Comparison of ENCODE assay signal across 9 cellular contexts in the genomic region with DNA sequence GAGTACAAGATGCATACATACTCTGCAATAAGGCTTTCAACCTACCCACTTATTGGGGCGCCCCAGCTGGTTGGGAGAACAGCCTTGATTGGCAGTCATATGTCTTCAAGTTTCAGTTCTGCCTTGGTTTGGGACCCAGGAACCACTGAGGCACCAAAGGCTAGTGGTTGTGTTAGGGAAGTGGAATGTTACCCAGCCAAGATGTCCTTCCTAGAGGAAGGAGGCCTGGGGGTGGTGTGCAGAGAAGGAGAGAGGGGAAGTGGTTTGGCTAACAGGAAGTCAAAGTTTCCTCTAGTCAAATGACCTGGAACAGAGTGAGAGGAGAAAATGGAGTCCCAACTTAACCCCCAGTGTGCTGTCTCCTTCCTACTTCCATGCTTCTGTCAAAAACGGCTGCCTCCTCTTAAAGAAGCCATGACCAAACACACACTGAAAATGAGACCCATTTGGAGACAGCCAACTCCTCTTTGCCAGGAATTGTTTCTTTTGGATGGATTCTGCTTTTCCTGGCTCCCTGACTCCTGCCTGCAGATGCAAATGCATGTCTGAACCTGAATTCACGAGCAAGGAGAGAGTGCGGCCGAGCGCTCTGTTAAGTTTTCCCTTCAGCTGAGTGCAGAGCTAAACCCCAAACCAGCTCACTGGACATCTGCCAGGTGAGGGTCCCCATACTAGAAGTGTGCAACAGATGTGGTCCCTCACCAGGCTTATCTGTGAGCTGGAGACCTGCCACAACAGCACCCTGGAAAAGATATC. TPM values are rescaled to one million over a fixed set of nuclear protein-coding genes. Genes with fewer than 3 reads are reported as not detected.
DNase-seq lines count a peak whose midpoint lies in the region; ATAC-seq, FAIRE-seq and TF ChIP-seq lines count a peak whose summit lies in the region.
"Had no signal": no experiment of that assay in that cellular context is flagged by ENCODE, and none has a peak within 500 bp of the region (broad histone marks: within the 10 kb centered on the region; RNA-seq: fewer than 3 reads in every experiment).

No MANE protein-coding gene starts in this region.

- no peaks in the 10 kb centered on the region for H4K20me1 ChIP-seq in HepG2 (ENCODE audit: insufficient read depth, low read length)
- H4K20me1 ChIP-seq in OCI-LY7 (ENCODE audit: insufficient read depth, low read length), result no peaks in the 10 kb centered on the region

- no peak for TF ChIP-seq EP300 in HepG2 (IDR thresholded peaks at IDR 0.05; ENCODE audit: low read depth in 2 of 2, low read length in 2 of 2)
- no peak for TF ChIP-seq EP300 in HepG2 (CRISPR knock-in tag; IDR thresholded peaks at IDR 0.05; ENCODE audit: borderline replicate concordance)

- TF ChIP-seq RAD21 in liver (IDR thresholded peaks at IDR 0.05) (peak in 1 of 2 donors; percentile 8), HepG2 (CRISPR knock-in tag; IDR thresholded peaks at IDR 0.05) (no peak)

- no peak for TF ChIP-seq CTCF in liver (IDR thresholded peaks at IDR 0.05; ENCODE audit: low read depth, low read length, missing input control)
- no peak for TF ChIP-seq CTCF in HepG2 (CRISPR knock-in tag; IDR thresholded peaks at IDR 0.05)
- TF ChIP-seq CTCF in OCI-LY7 (conservative IDR thresholded peaks at IDR 0.05; ENCODE audit: low read length), result no peak

- no peaks in the 10 kb centered on the region for H3K9me2 ChIP-seq in OCI-LY7 (ENCODE audit: insufficient read depth, low read length)

- H3K27me3 ChIP-seq in liver (ENCODE audit: control insufficient read depth in 4 of 4, insufficient read depth in 4 of 4, low read length in 3 of 4), result no peaks in the 10 kb centered on the region
- no peaks in the 10 kb centered on the region; a peak in 1 of 5 replicates for H3K27me3 ChIP-seq in HepG2 (ENCODE audit: control insufficient read depth in 1 of 2, insufficient read depth in 2 of 2, low read length in 2 of 2)
- H3K27me3 ChIP-seq in right cardiac atrium (ENCODE audit: control insufficient read depth, insufficient read depth), result no peaks in the 10 kb centered on the region

- no peaks in the 10 kb centered on the region for H3K36me3 ChIP-seq in liver (ENCODE audit: control insufficient read depth in 4 of 4, insufficient read depth in 3 of 4, low read depth in 1 of 4, low read length in 3 of 4)
- no peaks in the 10 kb centered on the region for H3K36me3 ChIP-seq in HepG2 (replicated peaks in 1 of 2; ENCODE audit: control insufficient read depth in 1 of 2, insufficient read depth in 2 of 2, low read length in 2 of 2)
- no peaks in the 10 kb centered on the region for H3K36me3 ChIP-seq in OCI-LY7 (ENCODE audit: insufficient read depth, low read length)

- H3K27ac ChIP-seq in liver (ENCODE audit: low read depth in 1 of 2, low read length in 2 of 2) (no peak overlapping the region), HepG2 (ENCODE audit: extremely low read length, insufficient read depth, low read length) (no peak overlapping the region), OCI-LY7 (ENCODE audit: low read depth, low read length, poor library complexity, severe bottlenecking) (no peak overlapping the region), right cardiac atrium (ENCODE audit: low read length) (no peak overlapping the region)

- WGBS in liver, result 82% methylated on average over 6 of the region's 6 CpGs
- WGBS in HepG2 (ENCODE audit: low lambda C conversion rate), result 94% methylated on average over 6 of the region's 6 CpGs
- 54% methylated on average over 6 of the region's 6 CpGs for WGBS in right cardiac atrium

- ATAC-seq in HepG2 (no peak), right cardiac atrium (peak; percentile 79 to 87), HG03039 (IDR thresholded peaks at IDR 0.05; ENCODE audit: unreplicated experiment) (no peak), HG03045 (IDR thresholded peaks at IDR 0.05; ENCODE audit: unreplicated experiment) (no peak), GM21360 (IDR thresholded peaks at IDR 0.05; ENCODE audit: unreplicated experiment) (no peak)
- ATAC-seq: natural killer cell treated with Interleukin-12 subunit alpha and Interleukin-12 subunit beta and Interleukin-15 and Interleukin-18, amount 100 ng/mL, for 72 hours had no signal

- H3K4me3 ChIP-seq in liver (ENCODE audit: low read depth in 1 of 3, low read length in 3 of 3) (no peak overlapping the region), HepG2 (replicated peaks in 1 of 3; ENCODE audit: insufficient read depth in 1 of 3, low read depth in 2 of 3, low read length in 3 of 3) (no peak overlapping the region), OCI-LY7 (ENCODE audit: low read depth, low read length, poor library complexity, severe bottlenecking) (no peak overlapping the region), right cardiac atrium (ENCODE audit: low read length) (no peak overlapping the region)

- intact Hi-C loops in HepG2 (cut with micrococcal nuclease; ENCODE audit: unreplicated experiment), result no loop called here
- intact Hi-C loops in OCI-LY7 (cut with micrococcal nuclease; ENCODE audit: unreplicated experiment), result no loop called here
- intact Hi-C loops in right cardiac atrium (cut with DNase I), result no loop called here

- in situ Hi-C loops in HepG2 (cut with HindIII; ENCODE audit: extremely low pct_ligation_motif_present, low pct_unique_long_range_greater_than_20kb), result no loop called here

- DNase-seq in HepG2 (ENCODE audit: low spot score) (no peak), OCI-LY7 (ENCODE audit: low spot score) (peak; percentile 19), right cardiac atrium (peak; percentile 26 to 67 (median 62)), ecto neural progenitor cell (ENCODE audit: low spot score) (no peak)

- H3K4me1 ChIP-seq in liver (ENCODE audit: control insufficient read depth in 4 of 4, insufficient read depth in 4 of 4, low read length in 3 of 4), result peaks cover 3 to 11% (median 9%) of the 10 kb centered on the region in 4 donors
- H3K4me1 ChIP-seq in HepG2 (ENCODE audit: insufficient read depth, low read length), result peaks cover 23% of the 10 kb centered on the region
- H3K4me1 ChIP-seq in OCI-LY7 (ENCODE audit: insufficient read depth, low read length, poor library complexity, severe bottlenecking), result peaks cover 11% of the 10 kb centered on the region
- no peaks in the 10 kb centered on the region for H3K4me1 ChIP-seq in right cardiac atrium (ENCODE audit: control insufficient read depth, insufficient read depth, low read length)

- H3K4me2 ChIP-seq in HepG2 (ENCODE audit: low read depth, low read length), result no peak overlapping the region
- peak overlapping the region; percentile 25 for H3K4me2 ChIP-seq in OCI-LY7 (ENCODE audit: low read length)

- TF ChIP-seq POLR2A in HepG2 (IDR thresholded peaks at IDR 0.05; ENCODE audit: insufficient read depth in 1 of 2, low read depth in 2 of 2, low read length in 2 of 2), result no peak

- H3K9me3 ChIP-seq in liver (ENCODE audit: control insufficient read depth in 4 of 4, low read length in 3 of 4) (no peaks in the 10 kb centered on the region), HepG2 (ENCODE audit: low read length) (no peaks in the 10 kb centered on the region), OCI-LY7 (ENCODE audit: low read length) (no peaks in the 10 kb centered on the region), right cardiac atrium (ENCODE audit: control insufficient read depth, low read length) (no peaks in the 10 kb centered on the region)

- no peak for FAIRE-seq in HepG2 (lab: Jason Lieb, UNC)

- BruUV-seq in HepG2 (replicated peaks; lab: Mats Ljungman, UMichigan) (no TSS peak), OCI-LY7 (replicated peaks; lab: Mats Ljungman, UMichigan) (no TSS peak)

- CTCF ChIA-PET in HepG2 (lab: Yijun Ruan, JAX; ENCODE audit: low intra/inter-chr PET ratio, low total read pairs), result no interaction called here
- CTCF ChIA-PET in OCI-LY7 (lab: Charles Lee; ENCODE audit: unreplicated experiment), result no interaction called here

- H3K79me2 ChIP-seq in HepG2 (ENCODE audit: insufficient read depth, low read length), result no peaks in the 10 kb centered on the region
- no peaks in the 10 kb centered on the region for H3K79me2 ChIP-seq in OCI-LY7 (ENCODE audit: insufficient read depth, low read depth, low read length)

- H2AFZ ChIP-seq in HepG2 (ENCODE audit: low read length) (no peak overlapping the region), OCI-LY7 (ENCODE audit: low read length) (no peak overlapping the region)

- POLR2A ChIA-PET in HepG2 (lab: Yijun Ruan, JAX) (no interaction called here), OCI-LY7 (lab: Charles Lee) (no interaction called here)

- H3K9ac ChIP-seq in liver (ENCODE audit: low read depth in 1 of 2, low read length in 2 of 2) (no peak overlapping the region), HepG2 (ENCODE audit: insufficient read depth, low read depth, low read length) (no peak overlapping the region)

TF ChIP-seq in HepG2, 621 proteins besides CTCF, POLR2A, EP300 and RAD21 (continues in another document):
- TF ChIP-seq TCF7 (IDR thresholded peaks at IDR 0.05; ENCODE audit: low read depth), result no peak
- no peak for TF ChIP-seq FOXA3 (CRISPR knock-in tag; IDR thresholded peaks at IDR 0.05)

RNA-seq across cellular contexts. Expression of a gene that starts 59.3 kb away (rescaled TPM):
- total RNA-seq in liver (100 to 1,000 TPM in 1 of 2 donors, 10 to 100 TPM in 1; 84.5 to 218 TPM), HepG2 (2016; rRNA removed; fragmentation: Illumina TruSeq; extraction: Trizol) (148 and 222 TPM in 2 replicates), OCI-LY7 (2022) (107 and 115 TPM in 2 replicates), right cardiac atrium (100 to 1,000 TPM; 128 to 141 (median 135) TPM)
- polyA plus RNA-seq in liver (100 to 1,000 TPM; 120 to 144 TPM), HepG2 (2011; rRNA removed) (257 and 293 TPM in 2 replicates), right cardiac atrium (105 TPM)
- 22.2 and 25.0 TPM in 2 replicates for total RNA-seq in HepG2 (2016; cell fraction: cytosol; rRNA removed; fragmentation: Illumina TruSeq; extraction: Trizol; ENCODE audit: low read depth)
- 152 and 227 TPM in 2 replicates for total RNA-seq in HepG2 (2016; cell fraction: insoluble cytoplasmic fraction; rRNA removed; fragmentation: Illumina TruSeq; extraction: Trizol)
- total RNA-seq in HepG2 (2016; cell fraction: membrane; rRNA removed; fragmentation: Illumina TruSeq; extraction: Trizol), result 57.9 and 68.8 TPM in 2 replicates
- total RNA-seq in HepG2 (2016; cell fraction: nucleus; rRNA removed; fragmentation: Illumina TruSeq; extraction: Trizol), result 217 and 244 TPM in 2 replicates
- polyA plus RNA-seq in HepG2 (2011; cell fraction: cytosol; rRNA removed), result 113 and 156 TPM in 2 replicates
- polyA plus RNA-seq in HepG2 (2011; cell fraction: nucleus; rRNA removed), result 72.2 and 82.4 TPM in 2 replicates
- 167 and 201 TPM in 2 replicates for polyA plus RNA-seq in HepG2 (2012)
- 20.0 and 22.1 TPM in 2 replicates for polyA plus RNA-seq in HepG2 (2016; cell fraction: cytosol; fragmentation: Illumina TruSeq; extraction: Trizol; ENCODE audit: low read depth)
- polyA plus RNA-seq in HepG2 (2016; cell fraction: insoluble cytoplasmic fraction; fragmentation: Illumina TruSeq; extraction: Trizol; ENCODE audit: low read depth), result 148 and 155 TPM in 2 replicates
- 45.6 and 50.4 TPM in 2 replicates for polyA plus RNA-seq in HepG2 (2016; cell fraction: membrane; fragmentation: Illumina TruSeq; extraction: Trizol; ENCODE audit: low read depth)
- 320 and 334 TPM in 2 replicates for polyA plus RNA-seq in HepG2 (2016; cell fraction: nucleus; fragmentation: Illumina TruSeq; extraction: Trizol; ENCODE audit: insufficient read depth, low read depth)
- 273 and 666 TPM in 2 replicates for polyA minus RNA-seq in HepG2 (2011; rRNA and poly(A)+ RNA removed; ENCODE audit: low replicate concordance)
- 269 and 278 TPM in 2 replicates for polyA minus RNA-seq in HepG2 (2011; cell fraction: cytosol; rRNA and poly(A)+ RNA removed)
- 158 and 165 TPM in 2 replicates for polyA minus RNA-seq in HepG2 (2011; cell fraction: nucleus; rRNA and poly(A)+ RNA removed)
- total RNA-seq in OCI-LY7 (2014; rRNA removed; shearing (Covaris generic)), result 36.9 and 48.7 TPM in 2 replicates

Comparison
In these comparisons a context has a peak if more than half of its experiments do, and no peak if none do; other contexts are left out.
1. ATAC-seq: peak in right cardiac atrium (2 of 2); none in HepG2 (single experiment), HG03039 (single experiment), HG03045 (single experiment) and GM21360 (single experiment).
2. DNase-seq: peak in OCI-LY7 (single experiment) and right cardiac atrium (3 of 3); none in HepG2 (single experiment) and ecto neural progenitor cell (single experiment).